Comparison of ENCODE assay signal across 8 cellular contexts in the genomic region with DNA sequence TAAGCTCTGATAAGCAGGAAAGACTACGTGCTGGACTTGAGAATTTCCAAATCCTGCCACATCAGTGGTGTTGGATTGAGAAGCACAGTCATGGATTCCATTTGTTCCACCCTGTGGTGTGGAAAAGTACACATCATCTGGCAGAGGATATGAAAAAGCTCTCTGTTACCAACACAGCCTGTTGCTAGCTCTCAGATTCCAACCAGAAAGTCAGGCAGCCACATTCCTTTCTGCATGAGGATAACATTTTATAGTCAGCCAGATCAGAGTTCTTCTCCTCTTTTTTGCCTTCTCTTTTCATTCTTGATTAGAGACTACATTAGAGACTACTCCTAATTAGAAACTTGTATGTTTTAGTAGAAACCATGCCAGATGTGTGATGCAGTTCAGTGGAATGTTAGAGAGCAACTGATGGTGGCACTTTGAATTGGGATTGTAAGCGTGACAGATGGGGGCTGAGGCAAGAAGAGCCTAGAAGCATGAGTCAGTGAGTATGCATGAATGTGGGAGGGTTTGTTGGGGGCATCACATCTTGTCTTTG.
DNase-seq lines count a peak whose midpoint lies in the region; ATAC-seq, FAIRE-seq and TF ChIP-seq lines count a peak whose summit lies in the region.

No MANE protein-coding gene starts in this region.

- TF ChIP-seq CTCF in AG10803 (conservative IDR thresholded peaks at IDR 0.05; ENCODE audit: low read length) (no peak), fibroblast of villous mesenchyme (IDR thresholded peaks at IDR 0.05; ENCODE audit: insufficient read depth, low read depth, low read length) (no peak), omental fat pad (IDR thresholded peaks at IDR 0.05) (no peak)

- DNase-seq in AG10803 (ENCODE audit: low read depth) (peak; percentile 99), RCC 7860 (ENCODE audit: low spot score) (peak; percentile 91), fibroblast of villous mesenchyme (ENCODE audit: low read depth) (peak; percentile 97), omental fat pad (ENCODE audit: low spot score) (no peak), NCI-H1105 (lab: John Stamatoyannopoulos, UW) (no peak)

- peak; percentile 77 for FAIRE-seq in RCC 7860 (lab: Jason Lieb, UNC)

- H3K4me3 ChIP-seq in AG10803 (ENCODE audit: low read length): no peak overlapping the region
- no peak overlapping the region for H3K4me3 ChIP-seq in fibroblast of villous mesenchyme (ENCODE audit: low read depth, low read length)

- ATAC-seq in omental fat pad (ENCODE audit: low FRiP score) (peak; percentile 97), HG02759 (IDR thresholded peaks at IDR 0.05; ENCODE audit: unreplicated experiment) (no peak), HG02885 (IDR thresholded peaks at IDR 0.05; ENCODE audit: poor library complexity, unreplicated experiment) (no peak), GM21619 (IDR thresholded peaks at IDR 0.05; ENCODE audit: unreplicated experiment) (no peak)

Comparison
In these comparisons a context has a peak if more than half of its experiments do, and no peak if none do; other contexts are left out.
1. DNase-seq: peak in AG10803 (single experiment), RCC 7860 (single experiment) and fibroblast of villous mesenchyme (single experiment); none in omental fat pad (single experiment) and NCI-H1105 (single experiment).